1 cellular context compared by ENCODE assay signal in genomic region chr9:89445135-89445797, GRCh38.
TF ChIP-seq lines count a peak whose summit lies in the region.

No MANE protein-coding gene starts in this region.

TF ChIP-seq in H1, 55 proteins besides CTCF, POLR2A, EP300 and RAD21:
- TF ChIP-seq BACH1 (IDR thresholded peaks at IDR 0.05; ENCODE audit: low read length) (no peak), E2F6 (IDR thresholded peaks at IDR 0.05) (no peak), GTF2F1 (IDR thresholded peaks at IDR 0.05; ENCODE audit: borderline replicate concordance, low read depth, low read length) (no peak), CBX8 (IDR thresholded peaks at IDR 0.05; ENCODE audit: borderline replicate concordance, low read depth, low read length) (no peak), POLR2AphosphoS5 (IDR thresholded peaks at IDR 0.05; ENCODE audit: low read depth, low read length) (no peak), JUND (IDR thresholded peaks at IDR 0.05; ENCODE audit: low read length) (no peak), TAF7 (optimal IDR thresholded peaks at IDR 0.05; ENCODE audit: borderline replicate concordance, low read depth, low read length) (no peak), MAX (IDR thresholded peaks at IDR 0.05) (no peak), SP2 (IDR thresholded peaks at IDR 0.05; ENCODE audit: low read length) (no peak), SP4 (IDR thresholded peaks at IDR 0.05; ENCODE audit: low read length) (no peak), HDAC2 (IDR thresholded peaks at IDR 0.05; ENCODE audit: borderline replicate concordance in 1 of 2, low read depth in 2 of 2, low read length in 2 of 2) (no peak)
